ENCODE assay signal across 8 cellular contexts in the genomic region with DNA sequence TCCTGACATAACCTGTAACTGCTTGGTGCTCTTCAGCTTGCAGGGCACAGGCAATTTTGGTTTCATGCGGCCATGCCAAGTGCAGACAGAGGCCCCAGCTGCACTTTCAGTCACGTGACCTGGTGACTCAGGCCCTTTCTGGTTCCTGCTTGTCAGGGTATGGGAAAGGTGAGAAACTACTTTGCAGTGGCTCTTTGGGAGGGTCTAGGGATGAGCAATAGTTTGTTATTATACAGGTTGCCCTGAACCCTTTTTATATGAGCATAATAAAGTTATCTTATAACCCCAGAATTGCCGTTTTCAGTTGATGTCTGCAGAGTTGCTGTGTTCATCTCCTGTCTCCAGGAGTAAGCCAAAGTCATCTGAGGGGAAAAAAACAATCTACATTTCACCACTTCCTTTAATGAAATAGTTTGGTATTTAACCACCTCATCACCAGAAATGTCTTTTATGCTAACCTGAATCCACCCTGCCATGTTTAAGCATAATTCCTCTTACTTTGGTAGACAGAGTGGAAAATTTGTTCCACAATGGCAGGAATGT. TPM values are rescaled to one million over a fixed set of nuclear protein-coding genes. Genes with fewer than 3 reads are reported as not detected.
A peak's percentile ranks its signal among the peaks of the same experiment; 100 is the strongest.
DNase-seq lines count a peak whose midpoint lies in the region; ATAC-seq lines count a peak whose summit lies in the region.

No MANE protein-coding gene starts in this region.

- H4K5ac ChIP-seq in mesendoderm (ENCODE audit: low read length), result no peak overlapping the region

- no peak overlapping the region for H4K8ac ChIP-seq in mesendoderm (ENCODE audit: low read depth, low read length)

- H3K4me1 ChIP-seq in mesendoderm (ENCODE audit: control insufficient read depth, low read depth, low read length), result no peaks in the 10 kb centered on the region

- H3K4ac ChIP-seq in mesendoderm (ENCODE audit: low read depth, low read length), result no peak overlapping the region

- H3K56ac ChIP-seq in mesendoderm (ENCODE audit: low read length), result no peak overlapping the region

- H3K27ac ChIP-seq in mesendoderm (ENCODE audit: low read depth, low read length), result no peak overlapping the region

- no peak overlapping the region for H2BK120ac ChIP-seq in mesendoderm (ENCODE audit: low read depth, low read length)

- H2AK5ac ChIP-seq in mesendoderm (ENCODE audit: low read length), result no peak overlapping the region

- H3K9ac ChIP-seq in mesendoderm (ENCODE audit: low read length), result no peak overlapping the region

- H2BK5ac ChIP-seq in mesendoderm (ENCODE audit: low read length), result no peak overlapping the region

- H3K4me2 ChIP-seq in mesendoderm (ENCODE audit: low read length), result no peak overlapping the region

- H3K23ac ChIP-seq in mesendoderm (ENCODE audit: low read length), result no peak overlapping the region

- no peaks in the 10 kb centered on the region for H3K36me3 ChIP-seq in mesendoderm (ENCODE audit: control insufficient read depth, insufficient read depth, low read length)

- DNase-seq in Kasumi-1 (lab: John Stamatoyannopoulos, UW) (peak; percentile 3 to 10), mesendoderm (peak; percentile 71), cerebellar nuclear complex (lab: John Stamatoyannopoulos, UW) (no peak)
- DNase-seq in activated CD4-positive, CD25-positive, alpha-beta regulatory T cell treated with anti-CD3 and anti-CD28 coated beads, Interleukin-2, amount 50 U/mL, for 72 hours, result peak; percentile 71
- DNase-seq in central memory CD4-positive, alpha-beta T cell, result peak; percentile 49
- peak; percentile 5 to 72 (median 34) for DNase-seq in stimulated activated naive CD4-positive, alpha-beta T cell (lab: John Stamatoyannopoulos, UW)

- no peaks in the 10 kb centered on the region for H3K27me3 ChIP-seq in mesendoderm (ENCODE audit: insufficient read depth, low read length, poor library complexity)

- no peak overlapping the region for H3K18ac ChIP-seq in mesendoderm (ENCODE audit: low read length)

- H2BK15ac ChIP-seq in mesendoderm (replicated peaks; ENCODE audit: low read depth), result no peak overlapping the region

- peak; percentile 96 for ATAC-seq in GM19463 (IDR thresholded peaks at IDR 0.05; ENCODE audit: unreplicated experiment)
- ATAC-seq in HG03469 (IDR thresholded peaks at IDR 0.05; ENCODE audit: unreplicated experiment), result no peak

- WGBS in mesendoderm (ENCODE audit: extremely low coverage, insufficient coverage, low lambda C conversion rate), result no CpG with 5 or more reads among the region's 3 CpGs

- no peaks in the 10 kb centered on the region for H3K79me2 ChIP-seq in mesendoderm (ENCODE audit: control insufficient read depth, insufficient read depth, low read length)

- no peak overlapping the region for H3K4me3 ChIP-seq in mesendoderm (ENCODE audit: low read length)

- no peaks in the 10 kb centered on the region for H3K79me1 ChIP-seq in mesendoderm (ENCODE audit: low read length)

RNA-seq across cellular contexts. Expression of gene EMP1, which starts 30.9 kb away (rescaled TPM):
- 0.45 TPM for polyA plus RNA-seq in mesendoderm (2013, experiment 1 of 2)
- 0.13 TPM for polyA plus RNA-seq in mesendoderm (2013, experiment 2 of 2)

Comparison
In these comparisons a context has a peak if more than half of its experiments do, and no peak if none do; other contexts are left out.
1. DNase-seq: peak in Kasumi-1 (2 of 2), activated CD4-positive, CD25-positive, alpha-beta regulatory T cell treated with anti-CD3 and anti-CD28 coated beads, Interleukin-2, amount 50 U/mL, for 72 hours (single experiment), central memory CD4-positive, alpha-beta T cell (single experiment), mesendoderm (single experiment) and stimulated activated naive CD4-positive, alpha-beta T cell (6 of 6); none in cerebellar nuclear complex (0 of 2).